In genomic region chr2:184646177-184646576, GRCh38 we compare ENCODE assay signal across 11 cellular contexts. TPM values are rescaled to one million over a fixed set of nuclear protein-coding genes. Genes with fewer than 3 reads are reported as not detected.
DNase-seq lines count a peak whose midpoint lies in the region; ATAC-seq and TF ChIP-seq lines count a peak whose summit lies in the region.
"Had no signal": no experiment of that assay in that cellular context is flagged by ENCODE, and none has a peak within 500 bp of the region (broad histone marks: within the 10 kb centered on the region; RNA-seq: fewer than 3 reads in every experiment).

No MANE protein-coding gene starts in this region.

- no peaks in the 10 kb centered on the region for H3K9me2 ChIP-seq in Karpas-422 (replicated peaks; ENCODE audit: insufficient read depth, low read length)

- H3K27me3 ChIP-seq in Karpas-422 (ENCODE audit: low read length) (no peaks in the 10 kb centered on the region), fibroblast of lung (ENCODE audit: control insufficient read depth, insufficient read depth, low read length) (no peaks in the 10 kb centered on the region), esophagus squamous epithelium (no peaks in the 10 kb centered on the region)

- H3K27ac ChIP-seq in Karpas-422 (ENCODE audit: low read length) (peak overlapping the region; percentile 79), fibroblast of lung (ENCODE audit: insufficient read depth, low read length) (no peak overlapping the region), esophagus squamous epithelium (no peak overlapping the region)

- intact Hi-C loops in esophagus squamous epithelium (cut with DNase I), result no loop called here

- no peaks in the 10 kb centered on the region for H3K27me3 Mint-ChIP-seq in activated T-cell treated with anti-CD3 and anti-CD28 coated beads, Interleukin-2, amount 50 U/mL, for 24 hours
- H3K27me3 Mint-ChIP-seq: progenitor cell of endocrine pancreas; stimulated activated naive CD8-positive, alpha-beta T cell treated with anti-CD3 and anti-CD28 coated beads, Interleukin-15, Interleukin-2, amounts not matched to agents 100 ng/mL and 50 ng/mL, for 24 hours had no signal

- DNase-seq in AG04449 (ENCODE audit: low read depth, low spot score) (peak; percentile 17), Karpas-422 (peak; percentile 91), fibroblast of lung (ENCODE audit: low read depth in 2 of 2) (peak; percentile 47 to 68), NCI-H510A (lab: John Stamatoyannopoulos, UW) (no peak), esophagus squamous epithelium (lab: John Stamatoyannopoulos, UW) (no peak)
- DNase-seq in activated CD4-positive, alpha-beta T cell treated with anti-CD3 and anti-CD28 coated beads for 1 hour, result no peak
- DNase-seq in activated T-cell treated with anti-CD3 and anti-CD28 coated beads, Interleukin-2, amount 50 U/mL, for 24 hours, result no peak
- DNase-seq: hypothalamus had no signal

- peak overlapping the region; percentile 68 for H3K4me2 ChIP-seq in Karpas-422 (ENCODE audit: low read depth, low read length, poor library complexity, severe bottlenecking)
- H3K4me2 ChIP-seq in fibroblast of lung (ENCODE audit: extremely low read depth, insufficient read depth, low read length), result no peak overlapping the region

- H3K27ac Mint-ChIP-seq in activated T-cell treated with anti-CD3 and anti-CD28 coated beads, Interleukin-2, amount 50 U/mL, for 24 hours, result no peak overlapping the region
- H3K27ac Mint-ChIP-seq: progenitor cell of endocrine pancreas; stimulated activated naive CD8-positive, alpha-beta T cell treated with anti-CD3 and anti-CD28 coated beads, Interleukin-15, Interleukin-2, amounts not matched to agents 100 ng/mL and 50 ng/mL, for 24 hours had no signal

- no peaks in the 10 kb centered on the region for H3K36me3 Mint-ChIP-seq in activated T-cell treated with anti-CD3 and anti-CD28 coated beads, Interleukin-2, amount 50 U/mL, for 24 hours (ENCODE audit: low read depth)

- no peak overlapping the region for H3K4me3 Mint-ChIP-seq in activated T-cell treated with anti-CD3 and anti-CD28 coated beads, Interleukin-2, amount 50 U/mL, for 24 hours
- H3K4me3 Mint-ChIP-seq: stimulated activated naive CD8-positive, alpha-beta T cell treated with anti-CD3 and anti-CD28 coated beads, Interleukin-15, Interleukin-2, amounts not matched to agents 100 ng/mL and 50 ng/mL, for 24 hours had no signal

- ATAC-seq in GM21423 (IDR thresholded peaks at IDR 0.05; ENCODE audit: unreplicated experiment), result peak; percentile 73

- H3K4me1 ChIP-seq in Karpas-422 (ENCODE audit: low read length) (peaks cover 54% of the 10 kb centered on the region), fibroblast of lung (ENCODE audit: control insufficient read depth, extremely low read depth, insufficient read depth, low read length) (peaks cover 2% of the 10 kb centered on the region), esophagus squamous epithelium (no peaks in the 10 kb centered on the region)

- POLR2A ChIA-PET in AG04449 (lab: Yijun Ruan, JAX), result no interaction called here

- CTCF ChIA-PET in AG04449 (lab: Yijun Ruan, JAX), result no interaction called here

- TF ChIP-seq POLR2A in esophagus squamous epithelium (IDR thresholded peaks at IDR 0.05), result no peak

- H2AFZ ChIP-seq in Karpas-422 (ENCODE audit: low read length) (no peak overlapping the region), fibroblast of lung (ENCODE audit: low read length) (no peak overlapping the region)

- TF ChIP-seq CTCF in AG04449 (IDR thresholded peaks at IDR 0.05; ENCODE audit: insufficient read depth, low read length, missing control alignments), result no peak
- no peak for TF ChIP-seq CTCF in fibroblast of lung (conservative IDR thresholded peaks at IDR 0.05 in 1 of 2, IDR thresholded peaks at IDR 0.05 in 1 of 2; ENCODE audit: low read depth in 1 of 2, low read length in 2 of 2)
- TF ChIP-seq CTCF in esophagus squamous epithelium (IDR thresholded peaks at IDR 0.05), result no peak

- H3K9me3 ChIP-seq in Karpas-422 (ENCODE audit: low read length) (no peaks in the 10 kb centered on the region; the same call in 1 of the 2 replicates), fibroblast of lung (ENCODE audit: control insufficient read depth, insufficient read depth, low read depth, low read length) (no peaks in the 10 kb centered on the region), esophagus squamous epithelium (no peaks in the 10 kb centered on the region)

- H3K9ac ChIP-seq in Karpas-422 (ENCODE audit: low read length) (peak overlapping the region; percentile 41), fibroblast of lung (ENCODE audit: insufficient read depth, low read length) (no peak overlapping the region)

- no peaks in the 10 kb centered on the region for H3K4me1 Mint-ChIP-seq in activated T-cell treated with anti-CD3 and anti-CD28 coated beads, Interleukin-2, amount 50 U/mL, for 24 hours (ENCODE audit: low read depth)

- H3K9me3 Mint-ChIP-seq in activated T-cell treated with anti-CD3 and anti-CD28 coated beads, Interleukin-2, amount 50 U/mL, for 24 hours, result peaks cover 16% of the 10 kb centered on the region

- H3K36me3 ChIP-seq in Karpas-422 (ENCODE audit: insufficient read depth, low read length) (peaks cover 27% of the 10 kb centered on the region), fibroblast of lung (ENCODE audit: control insufficient read depth, insufficient read depth, low read length) (no peaks in the 10 kb centered on the region), esophagus squamous epithelium (no peaks in the 10 kb centered on the region)

- H4K20me1 ChIP-seq in Karpas-422 (ENCODE audit: insufficient read depth, low read depth, low read length) (peaks cover 13% of the 10 kb centered on the region), fibroblast of lung (ENCODE audit: control insufficient read depth, extremely low read depth, insufficient read depth, low read length) (no peaks in the 10 kb centered on the region)

- H3K4me3 ChIP-seq in AG04449 (ENCODE audit: low read depth, low read length) (no peak overlapping the region), Karpas-422 (ENCODE audit: low read length) (peak overlapping the region; percentile 42), fibroblast of lung (replicated peaks in 1 of 4; ENCODE audit: control extremely low read depth in 1 of 4, insufficient read depth in 1 of 4, low read depth in 3 of 4, low read length in 4 of 4) (no peak overlapping the region), esophagus squamous epithelium (no peak overlapping the region)

- H3K79me2 ChIP-seq in Karpas-422 (ENCODE audit: low read length) (peaks cover 98% of the 10 kb centered on the region), fibroblast of lung (ENCODE audit: control insufficient read depth, insufficient read depth, low read length) (no peaks in the 10 kb centered on the region)

- 49 to 50% methylated on average over 1 to 2 of the region's 2 CpGs for WGBS in esophagus squamous epithelium, 2 donors

RNA-seq across cellular contexts. Expression of gene ZNF804A, which starts 47.8 kb away (rescaled TPM):
- 27.7 and 27.8 TPM in 2 replicates for total RNA-seq in Karpas-422 (2014; rRNA removed; shearing (Covaris generic); ENCODE audit: low replicate concordance)
- total RNA-seq in fibroblast of lung, result 0.77 and 3.0 TPM in 2 replicates
- polyA plus RNA-seq in fibroblast of lung, result 3.5 and 6.9 TPM in 2 replicates
- 1.6 and 3.6 TPM in 2 replicates for polyA plus RNA-seq in fibroblast of lung (2012)
- 1.2 and 1.7 TPM in 2 replicates for polyA minus RNA-seq in fibroblast of lung (ENCODE audit: low replicate concordance)
- total RNA-seq in esophagus squamous epithelium, result under 1 TPM in 1 of 4 donors, not detected in 3; 0.19 TPM
- total RNA-seq: progenitor cell of endocrine pancreas had no signal

Comparison
In these comparisons a context has a peak if more than half of its experiments do, and no peak if none do; other contexts are left out.
1. DNase-seq: peak in AG04449 (single experiment), Karpas-422 (single experiment) and fibroblast of lung (2 of 2); none in NCI-H510A (single experiment), activated CD4-positive, alpha-beta T cell treated with anti-CD3 and anti-CD28 coated beads for 1 hour (single experiment), esophagus squamous epithelium (single experiment) and activated T-cell treated with anti-CD3 and anti-CD28 coated beads, Interleukin-2, amount 50 U/mL, for 24 hours (single experiment).